ENCODE assay signal across 13 cellular contexts in genomic region chr1:214718724-214719123, GRCh38.
"Had no signal": no experiment of that assay in that cellular context is flagged by ENCODE, and none has a peak within 500 bp of the region (broad histone marks: within the 10 kb centered on the region; RNA-seq: fewer than 3 reads in every experiment).

No MANE protein-coding gene starts in this region.

- H3K4me3 Mint-ChIP-seq: activated CD4-positive, alpha-beta memory T cell treated with anti-CD3 and anti-CD28 coated beads, Interleukin-2, amount 10 ng/mL, durations not matched to agents 7 days and 5 days; activated CD4-positive, alpha-beta T cell treated with anti-CD3 and anti-CD28 coated beads for 36 hours; activated T-cell treated with anti-CD3 and anti-CD28 coated beads, Interleukin-2, amount 50 U/mL, for 72 hours; memory B cell; nephron progenitor cell had no signal

- DNase-seq: activated CD4-positive, alpha-beta memory T cell treated with anti-CD3 and anti-CD28 coated beads, Interleukin-2, amount 10 ng/mL, durations not matched to agents 7 days and 5 days; activated CD4-positive, alpha-beta T cell treated with anti-CD3 and anti-CD28 coated beads for 36 hours; activated T-cell treated with anti-CD3 and anti-CD28 coated beads, Interleukin-2, amount 50 U/mL, for 72 hours; cerebellar nuclear complex; dermis blood vessel endothelial cell; erythroblast; heart right ventricle; islet precursor cell; left lung; nephron progenitor cell; T-helper 1 cell; WERI-Rb-1 had no signal

- H3K27ac ChIP-seq: heart right ventricle, left lung, WERI-Rb-1 had no signal

- H3K9me3 Mint-ChIP-seq: activated CD4-positive, alpha-beta memory T cell treated with anti-CD3 and anti-CD28 coated beads, Interleukin-2, amount 10 ng/mL, durations not matched to agents 7 days and 5 days had no signal

- H3K27me3 ChIP-seq: left lung had no signal

- H3K36me3 ChIP-seq: heart right ventricle, left lung, WERI-Rb-1 had no signal

- H3K27ac Mint-ChIP-seq: activated CD4-positive, alpha-beta memory T cell treated with anti-CD3 and anti-CD28 coated beads, Interleukin-2, amount 10 ng/mL, durations not matched to agents 7 days and 5 days; activated CD4-positive, alpha-beta T cell treated with anti-CD3 and anti-CD28 coated beads for 36 hours; activated T-cell treated with anti-CD3 and anti-CD28 coated beads, Interleukin-2, amount 50 U/mL, for 72 hours; memory B cell; nephron progenitor cell had no signal

- H3K4me1 ChIP-seq: heart right ventricle, left lung had no signal

- H3K36me3 Mint-ChIP-seq: memory B cell had no signal

- H3K27me3 Mint-ChIP-seq: activated CD4-positive, alpha-beta memory T cell treated with anti-CD3 and anti-CD28 coated beads, Interleukin-2, amount 10 ng/mL, durations not matched to agents 7 days and 5 days had no signal

- H3K4me1 Mint-ChIP-seq: activated CD4-positive, alpha-beta memory T cell treated with anti-CD3 and anti-CD28 coated beads, Interleukin-2, amount 10 ng/mL, durations not matched to agents 7 days and 5 days; memory B cell had no signal

- H3K4me3 ChIP-seq: heart right ventricle, left lung had no signal
